1 cellular context compared by ENCODE assay signal in genomic region chr2:26346454-26347053, GRCh38.
TF ChIP-seq lines count a peak whose summit lies in the region.

TSS of gene ADGRF3 (minus strand) at chr2:26346789. CDS start at chr2:26346234, 555 bp downstream.

TF ChIP-seq in IMR-90, 13 proteins besides CTCF, POLR2A, EP300 and RAD21 (continued from another document):
- TF ChIP-seq USF2 (IDR thresholded peaks at IDR 0.05; ENCODE audit: low read depth, low read length) (no peak), MXI1 (IDR thresholded peaks at IDR 0.05; ENCODE audit: borderline replicate concordance, low read depth, low read length) (no peak), RCOR1 (IDR thresholded peaks at IDR 0.05; ENCODE audit: insufficient replicate concordance, low read length) (no peak), MAZ (IDR thresholded peaks at IDR 0.05; ENCODE audit: borderline replicate concordance, low read depth, low read length) (no peak), NFE2L2 (IDR thresholded peaks at IDR 0.05; ENCODE audit: low read depth, low read length) (no peak), CEBPB (IDR thresholded peaks at IDR 0.05; ENCODE audit: low read depth, low read length) (no peak)
TF ChIP-seq in IMR-90: peak in this region for 0.
